8 cellular contexts compared by ENCODE assay signal in genomic region chr1:1889847-1890505, GRCh38. TPM values are rescaled to one million over a fixed set of nuclear protein-coding genes. Genes with fewer than 3 reads are reported as not detected.
DNase-seq lines count a peak whose midpoint lies in the region; ATAC-seq and TF ChIP-seq lines count a peak whose summit lies in the region.

No MANE protein-coding gene starts in this region.

- H3K4me1 ChIP-seq in body of pancreas, result peaks cover 59% of the 10 kb centered on the region

- H3K9me3 ChIP-seq in SU-DHL-6 (ENCODE audit: insufficient read depth, low read length), result no peaks in the 10 kb centered on the region
- H3K9me3 ChIP-seq in body of pancreas, result no peaks in the 10 kb centered on the region
- H3K9me3 ChIP-seq in iPS-18c (ENCODE audit: control insufficient read depth, insufficient read depth, low read length), result no peaks in the 10 kb centered on the region

- 1 to 2% methylated on average over 6 to 65 of the region's 88 CpGs for whole genome bisulfite sequencing in body of pancreas, 2 donors

- peak overlapping the region; percentile 27 for H2AFZ ChIP-seq in SU-DHL-6 (ENCODE audit: low read depth, low read length, severe bottlenecking)

- H3K27ac ChIP-seq in SU-DHL-6 (ENCODE audit: low read depth, low read length) (peak overlapping the region; percentile 79), body of pancreas (peak overlapping the region; percentile 76 to 96 (median 86))

- H3F3A ChIP-seq in SU-DHL-6 (ENCODE audit: insufficient read depth), result peaks cover 18% of the 10 kb centered on the region

- H4K20me1 ChIP-seq in SU-DHL-6 (ENCODE audit: low read depth, low read length), result peaks cover 28% of the 10 kb centered on the region

- peak in 1 of 3 donors; percentile 11 for TF ChIP-seq POLR2A in body of pancreas (IDR thresholded peaks at IDR 0.05)

- no peaks in the 10 kb centered on the region for H3K9me2 ChIP-seq in SU-DHL-6 (replicated peaks; ENCODE audit: insufficient read depth, low read length)

- intact Hi-C loops in body of pancreas (cut with DNase I), result loop anchor here (5.0 to 10.0 kb wide), 2 partner anchors 55 to 103 kb away; no protein-coding TSS in a partner anchor

- DNase-seq in AG20443 (ENCODE audit: low spot score) (peak; percentile 77), body of pancreas (peak in 3 of 4 donors; percentile 42 to 55 (median 44)), NK-92 (lab: John Stamatoyannopoulos, UW; ENCODE audit: unreplicated experiment) (no peak)
- DNase-seq in stimulated activated CD4-positive, alpha-beta T cell treated with anti-CD3 and anti-CD28 coated beads, Interleukin-12 subunit alpha, Interleukin-12 subunit beta, amount 100 ng/mL, for 4 hours, result peak; percentile 41

- peak overlapping the region; percentile 98 for H3K9ac ChIP-seq in SU-DHL-6 (ENCODE audit: low read length)

- H3K4me3 ChIP-seq in SU-DHL-6 (ENCODE audit: insufficient read depth, low read length, poor library complexity, severe bottlenecking) (peak overlapping the region; percentile 92), body of pancreas (peak overlapping the region; percentile 71 to 81), iPS-18c (ENCODE audit: insufficient read depth, low read depth, low read length) (peak overlapping the region; percentile 84)

- H3K79me2 ChIP-seq in SU-DHL-6 (ENCODE audit: insufficient read depth, low read length), result peaks cover 53% of the 10 kb centered on the region

- peak; percentile 30 for ATAC-seq in GM19025 (IDR thresholded peaks at IDR 0.05; ENCODE audit: low read depth, unreplicated experiment)
- ATAC-seq in HG03354 (IDR thresholded peaks at IDR 0.05; ENCODE audit: poor library complexity, severe bottlenecking, unreplicated experiment), result peak; percentile 39
- peak; percentile 22 for ATAC-seq in body of pancreas

- H3K36me3 ChIP-seq in SU-DHL-6 (ENCODE audit: low read length) (no peaks in the 10 kb centered on the region), body of pancreas (replicated peaks in 1 of 2; ENCODE audit: insufficient read depth in 1 of 2, low read depth in 2 of 2) (no peaks in the 10 kb centered on the region)

- H3K27me3 ChIP-seq in SU-DHL-6 (ENCODE audit: low read length) (no peaks in the 10 kb centered on the region), body of pancreas (no peaks in the 10 kb centered on the region)

- TF ChIP-seq CTCF in SU-DHL-6 (IDR thresholded peaks at IDR 0.05; ENCODE audit: insufficient read depth, low read length, poor library complexity, severe bottlenecking) (no peak), body of pancreas (IDR thresholded peaks at IDR 0.05) (no peak)

- H3K4me2 ChIP-seq in SU-DHL-6 (ENCODE audit: low read depth, low read length, poor library complexity, severe bottlenecking), result peak overlapping the region; percentile 97

RNA-seq across cellular contexts. Expression of gene GNB1, which starts 0.9 kb away (rescaled TPM):
- 10 to 100 TPM; 71.3 to 79.1 TPM for total RNA-seq in body of pancreas

RNA-seq across cellular contexts. Expression of gene CALML6, which starts 25.1 kb away (rescaled TPM):
- 1 to 10 TPM; 1.0 to 4.3 TPM for total RNA-seq in body of pancreas

RNA-seq across cellular contexts. Expression of gene TMEM52, which starts 29.1 kb away (rescaled TPM):
- 100 to 1,000 TPM in 1 of 2 donors, 10 to 100 TPM in 1; 65.6 to 107 TPM for total RNA-seq in body of pancreas
